Comparison of ENCODE assay signal across 8 cellular contexts in genomic region chr12:11170810-11171144, GRCh38. TPM values are rescaled to one million over a fixed set of nuclear protein-coding genes. Genes with fewer than 3 reads are reported as not detected.
DNase-seq lines count a peak whose midpoint lies in the region; ATAC-seq and TF ChIP-seq lines count a peak whose summit lies in the region.

No MANE protein-coding gene starts in this region.

- peak overlapping the region; percentile 82 for H3K9ac ChIP-seq in DND-41 (ENCODE audit: low read depth, low read length)

- H3K4me1 Mint-ChIP-seq in progenitor cell of endocrine pancreas (ENCODE audit: low read depth): peaks cover 30% of the 10 kb centered on the region

- H3K36me3 Mint-ChIP-seq in progenitor cell of endocrine pancreas (ENCODE audit: insufficient read depth): peaks cover 10% of the 10 kb centered on the region

- peak overlapping the region; percentile 100 for H3K27ac Mint-ChIP-seq in progenitor cell of endocrine pancreas

- no peaks in the 10 kb centered on the region for H3K27me3 Mint-ChIP-seq in progenitor cell of endocrine pancreas

- H4K20me1 ChIP-seq in DND-41 (ENCODE audit: insufficient read depth, low read length): peaks cover 38% of the 10 kb centered on the region

- peaks cover 51% of the 10 kb centered on the region for H3K4me1 ChIP-seq in DND-41 (ENCODE audit: insufficient read depth, low read length)
- no peaks in the 10 kb centered on the region for H3K4me1 ChIP-seq in RWPE2 (ENCODE audit: insufficient read depth, poor library complexity, severe bottlenecking)
- H3K4me1 ChIP-seq in esophagus squamous epithelium: peaks cover 6 to 42% (median 6%) of the 10 kb centered on the region in 3 donors

- H3K4me3 Mint-ChIP-seq in progenitor cell of endocrine pancreas (ENCODE audit: low read depth): peak overlapping the region; percentile 95

- DNase-seq in DND-41 (no peak), RWPE2 (ENCODE audit: low spot score) (no peak), esophagus squamous epithelium (lab: John Stamatoyannopoulos, UW) (no peak), progenitor cell of endocrine pancreas (ENCODE audit: low spot score, unreplicated experiment) (no peak), NCI-H1105 (lab: John Stamatoyannopoulos, UW) (no peak), SW480 (ENCODE audit: low spot score) (no peak)

- ATAC-seq in DND-41 (ENCODE audit: insufficient read depth, low read depth) (no peak), RWPE2 (ENCODE audit: low read depth) (no peak), HG03139 (IDR thresholded peaks at IDR 0.05; ENCODE audit: unreplicated experiment) (no peak), GM18511 (IDR thresholded peaks at IDR 0.05; ENCODE audit: unreplicated experiment) (no peak)

- peaks cover 92% of the 10 kb centered on the region for H3K79me2 ChIP-seq in DND-41 (ENCODE audit: insufficient read depth, low read length)

- H2AFZ ChIP-seq in DND-41 (ENCODE audit: low read depth, low read length): peak overlapping the region; percentile 89

- TF ChIP-seq POLR2A in esophagus squamous epithelium (IDR thresholded peaks at IDR 0.05): no peak

- peak overlapping the region; percentile 77 for H3K4me2 ChIP-seq in DND-41 (ENCODE audit: insufficient read depth, low read length)

- H3K27ac ChIP-seq in DND-41 (ENCODE audit: low read length) (peak overlapping the region; percentile 96), RWPE2 (ENCODE audit: poor library complexity, severe bottlenecking) (peak overlapping the region; percentile 86), esophagus squamous epithelium (peak overlapping the region; percentile 94 to 99 (median 96))

- H3K9me3 Mint-ChIP-seq in progenitor cell of endocrine pancreas (ENCODE audit: low read depth): no peaks in the 10 kb centered on the region

- no peaks in the 10 kb centered on the region for H3K27me3 ChIP-seq in DND-41 (ENCODE audit: insufficient read depth, low read length, poor library complexity)
- no peaks in the 10 kb centered on the region for H3K27me3 ChIP-seq in RWPE2 (ENCODE audit: insufficient read depth, poor library complexity, severe bottlenecking)
- no peaks in the 10 kb centered on the region for H3K27me3 ChIP-seq in esophagus squamous epithelium

- TF ChIP-seq CTCF in DND-41 (IDR thresholded peaks at IDR 0.05; ENCODE audit: borderline replicate concordance, extremely low read depth, low read length, poor library complexity, severe bottlenecking): no peak
- no peak for TF ChIP-seq CTCF in RWPE2 (IDR thresholded peaks at IDR 0.05; ENCODE audit: poor library complexity, severe bottlenecking)
- no peak for TF ChIP-seq CTCF in esophagus squamous epithelium (IDR thresholded peaks at IDR 0.05)
- no peak for TF ChIP-seq CTCF in progenitor cell of endocrine pancreas (IDR thresholded peaks at IDR 0.05; ENCODE audit: unreplicated experiment)

- H3K36me3 ChIP-seq in DND-41 (ENCODE audit: insufficient read depth, low read length): peaks cover 50% of the 10 kb centered on the region
- H3K36me3 ChIP-seq in RWPE2 (ENCODE audit: low read depth): peaks cover 6% of the 10 kb centered on the region
- peaks cover 0 to 10% (median 0%) of the 10 kb centered on the region in 3 donors for H3K36me3 ChIP-seq in esophagus squamous epithelium

- peak overlapping the region; percentile 55 to 73 for H3K4me3 ChIP-seq in DND-41 (ENCODE audit: low read depth in 1 of 2, low read length in 2 of 2)
- H3K4me3 ChIP-seq in RWPE2 (ENCODE audit: severe bottlenecking): peak overlapping the region; percentile 78
- H3K4me3 ChIP-seq in esophagus squamous epithelium: peak overlapping the region; percentile 71 to 96 (median 87)

- H3K9me3 ChIP-seq in DND-41 (ENCODE audit: insufficient read depth, low read length, severe bottlenecking) (no peaks in the 10 kb centered on the region), RWPE2 (ENCODE audit: severe bottlenecking) (no peaks in the 10 kb centered on the region), esophagus squamous epithelium (no peaks in the 10 kb centered on the region)

- intact Hi-C loops in esophagus squamous epithelium (cut with DNase I): no loop called here

- WGBS in esophagus squamous epithelium, 2 donors: 2% methylated on average over 4 of the region's 4 CpGs

RNA-seq across cellular contexts. Expression of gene SMIM10L1, which starts 0.2 kb away (rescaled TPM):
- total RNA-seq in esophagus squamous epithelium (1 to 10 TPM; 3.4 to 6.1 (median 4.2) TPM), progenitor cell of endocrine pancreas (22.9 and 25.5 TPM in 2 replicates)

RNA-seq across cellular contexts. Expression of gene TAS2R42, which starts 16.0 kb away (rescaled TPM):
- not detected for total RNA-seq in esophagus squamous epithelium
- total RNA-seq in progenitor cell of endocrine pancreas: not detected in 2 replicates

RNA-seq across cellular contexts. Expression of gene TAS2R30, which starts 36.3 kb away (rescaled TPM):
- total RNA-seq in esophagus squamous epithelium (1 to 10 TPM in 2 of 4 donors, under 1 TPM in 2; 0.50 to 5.7 (median 2.4) TPM), progenitor cell of endocrine pancreas (5.6 and 6.3 TPM in 2 replicates)
